In genomic region chr17:38467491-38467890, GRCh38 we compare ENCODE assay signal across 2 cellular contexts.
TF ChIP-seq lines count a peak whose summit lies in the region.

No MANE protein-coding gene starts in this region.

TF ChIP-seq in SK-N-SH, 30 proteins besides CTCF, POLR2A, EP300 and RAD21 (continued from another document):
- no peak for TF ChIP-seq PBX3 (IDR thresholded peaks at IDR 0.05)
- TF ChIP-seq SIN3A (IDR thresholded peaks at IDR 0.05; ENCODE audit: borderline replicate concordance, low read depth, low read length): no peak

TF ChIP-seq in SK-N-SH treated with all-trans-retinoic acid at 6 μM for 48 hours, 23 proteins besides CTCF, POLR2A, EP300 and RAD21 (continued from another document):
- no peak for TF ChIP-seq CSRNP3 (CRISPR knock-in tag; IDR thresholded peaks at IDR 0.05)
